11 cellular contexts compared by ENCODE assay signal in the genomic region with DNA sequence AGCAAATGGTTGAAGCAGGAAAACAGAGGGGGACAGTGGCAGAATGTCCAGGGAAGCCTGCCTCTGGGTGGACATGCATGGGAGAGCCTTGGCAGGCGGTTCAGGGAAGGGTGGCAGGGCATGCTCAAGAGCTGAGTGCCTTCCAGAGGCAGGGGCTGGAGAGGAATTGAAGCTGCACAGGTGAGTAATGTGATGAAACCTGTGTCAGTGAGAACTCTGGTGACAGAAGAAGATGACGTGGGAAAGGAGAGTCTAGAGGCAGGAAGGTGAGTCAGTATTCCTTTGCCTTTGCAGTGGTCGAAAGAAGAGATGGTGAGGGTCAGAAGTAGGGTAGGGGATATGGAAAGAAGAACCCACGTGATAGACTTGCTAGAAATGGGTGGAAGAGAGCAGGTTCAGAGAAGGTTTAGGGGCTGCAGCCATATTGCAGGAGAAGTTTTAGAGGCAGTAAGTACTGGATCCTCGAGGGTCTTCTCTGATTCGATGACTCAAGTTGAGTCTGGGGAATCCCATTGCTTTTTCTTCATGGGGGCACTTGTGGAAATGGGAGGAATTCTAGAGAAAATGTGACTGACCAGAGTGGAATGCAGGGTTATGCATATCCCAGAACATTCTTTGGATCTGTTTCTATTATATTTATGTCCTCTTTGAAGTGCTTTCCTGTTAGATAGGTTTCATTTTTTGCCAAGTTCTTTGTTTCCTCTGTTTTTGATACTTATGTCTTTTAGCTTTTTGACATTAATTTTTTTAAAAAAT. TPM values are rescaled to one million over a fixed set of nuclear protein-coding genes. Genes with fewer than 3 reads are reported as not detected.
DNase-seq lines count a peak whose midpoint lies in the region; ATAC-seq and TF ChIP-seq lines count a peak whose summit lies in the region.
"Had no signal": no experiment of that assay in that cellular context is flagged by ENCODE, and none has a peak within 500 bp of the region (broad histone marks: within the 10 kb centered on the region; RNA-seq: fewer than 3 reads in every experiment).

No MANE protein-coding gene starts in this region.

- H3K27ac Mint-ChIP-seq in activated T-cell treated with anti-CD3 and anti-CD28 coated beads, Interleukin-2, amount 50 U/mL, for 72 hours, result peak overlapping the region; percentile 66
- peak overlapping the region; percentile 0 for H3K27ac Mint-ChIP-seq in activated naive CD8-positive, alpha-beta T cell treated with anti-CD3 and anti-CD28 coated beads, Interleukin-2, amount 10 ng/mL, durations not matched to agents 7 days and 5 days
- H3K27ac Mint-ChIP-seq in stimulated activated naive CD8-positive, alpha-beta T cell treated with anti-CD3 and anti-CD28 coated beads, Interleukin-15, amount 100 ng/mL, for 72 hours, result peak overlapping the region in 1 of 2 donors; percentile 46

- DNase-seq in activated T-cell treated with anti-CD3 and anti-CD28 coated beads, Interleukin-2, amount 50 U/mL, for 72 hours, result peak in 1 of 2 donors; percentile 6
- DNase-seq in activated T-cell treated with anti-CD3 and anti-CD28 coated beads for 4 hours (no peak), glomerular visceral epithelial cell (ENCODE audit: extremely low spot score) (peak; percentile 60), foreskin melanocyte (no peak)
- DNase-seq in activated naive CD8-positive, alpha-beta T cell treated with anti-CD3 and anti-CD28 coated beads, Interleukin-2, amount 10 ng/mL, durations not matched to agents 7 days and 5 days, result no peak
- DNase-seq in stimulated activated naive CD8-positive, alpha-beta T cell treated with anti-CD3 and anti-CD28 coated beads, Interleukin-15, amount 100 ng/mL, for 72 hours, result peak in 1 of 2 donors; percentile 14
- DNase-seq in effector CD4-positive, alpha-beta T cell, result no peak
- DNase-seq: BE2C, NCI-H1417 had no signal

- H3K4me1 Mint-ChIP-seq in activated T-cell treated with anti-CD3 and anti-CD28 coated beads, Interleukin-2, amount 50 U/mL, for 72 hours (ENCODE audit: low read depth), result peaks cover 11% of the 10 kb centered on the region
- H3K4me1 Mint-ChIP-seq in activated naive CD8-positive, alpha-beta T cell treated with anti-CD3 and anti-CD28 coated beads, Interleukin-2, amount 10 ng/mL, durations not matched to agents 7 days and 5 days, result peaks cover 26% of the 10 kb centered on the region
- H3K4me1 Mint-ChIP-seq in stimulated activated naive CD8-positive, alpha-beta T cell treated with anti-CD3 and anti-CD28 coated beads, Interleukin-15, amount 100 ng/mL, for 72 hours, result peaks cover 10% of the 10 kb centered on the region

- no peaks in the 10 kb centered on the region for H3K27me3 Mint-ChIP-seq in activated T-cell treated with anti-CD3 and anti-CD28 coated beads, Interleukin-2, amount 50 U/mL, for 72 hours (ENCODE audit: low read depth)
- H3K27me3 Mint-ChIP-seq in activated naive CD8-positive, alpha-beta T cell treated with anti-CD3 and anti-CD28 coated beads, Interleukin-2, amount 10 ng/mL, durations not matched to agents 7 days and 5 days, result no peaks in the 10 kb centered on the region
- no peaks in the 10 kb centered on the region for H3K27me3 Mint-ChIP-seq in stimulated activated naive CD8-positive, alpha-beta T cell treated with anti-CD3 and anti-CD28 coated beads, Interleukin-15, amount 100 ng/mL, for 72 hours

- H3K36me3 Mint-ChIP-seq in activated T-cell treated with anti-CD3 and anti-CD28 coated beads, Interleukin-2, amount 50 U/mL, for 72 hours (ENCODE audit: insufficient read depth in 2 of 2), result peaks cover 6 to 9% of the 10 kb centered on the region in 2 donors
- peaks cover 51% of the 10 kb centered on the region for H3K36me3 Mint-ChIP-seq in activated naive CD8-positive, alpha-beta T cell treated with anti-CD3 and anti-CD28 coated beads, Interleukin-2, amount 10 ng/mL, durations not matched to agents 7 days and 5 days

- TF ChIP-seq POLR2A in GM18505 (IDR thresholded peaks at IDR 0.05; ENCODE audit: borderline replicate concordance, extremely low read depth, insufficient read depth, insufficient read length), result no peak

- H3K9me3 Mint-ChIP-seq in activated T-cell treated with anti-CD3 and anti-CD28 coated beads, Interleukin-2, amount 50 U/mL, for 72 hours, result no peaks in the 10 kb centered on the region
- H3K9me3 Mint-ChIP-seq in activated naive CD8-positive, alpha-beta T cell treated with anti-CD3 and anti-CD28 coated beads, Interleukin-2, amount 10 ng/mL, durations not matched to agents 7 days and 5 days, result no peaks in the 10 kb centered on the region
- H3K9me3 Mint-ChIP-seq in stimulated activated naive CD8-positive, alpha-beta T cell treated with anti-CD3 and anti-CD28 coated beads, Interleukin-15, amount 100 ng/mL, for 72 hours, result no peaks in the 10 kb centered on the region

- peak; percentile 81 to 86 for ATAC-seq in activated T-cell treated with anti-CD3 and anti-CD28 coated beads, Interleukin-2, amount 50 U/mL, for 72 hours (replicated peaks in 1 of 2)
- ATAC-seq in activated naive CD8-positive, alpha-beta T cell treated with anti-CD3 and anti-CD28 coated beads, Interleukin-2, amount 10 ng/mL, durations not matched to agents 7 days and 5 days (ENCODE audit: low read depth), result no peak
- ATAC-seq in stimulated activated naive CD8-positive, alpha-beta T cell treated with anti-CD3 and anti-CD28 coated beads, Interleukin-15, amount 100 ng/mL, for 72 hours, result peak; percentile 91
- ATAC-seq in GM18505 (IDR thresholded peaks at IDR 0.05; ENCODE audit: unreplicated experiment), result no peak
- ATAC-seq: gastroesophageal sphincter had no signal

- H3K4me3 Mint-ChIP-seq in activated T-cell treated with anti-CD3 and anti-CD28 coated beads, Interleukin-2, amount 50 U/mL, for 72 hours, result no peak overlapping the region
- no peak overlapping the region for H3K4me3 Mint-ChIP-seq in activated naive CD8-positive, alpha-beta T cell treated with anti-CD3 and anti-CD28 coated beads, Interleukin-2, amount 10 ng/mL, durations not matched to agents 7 days and 5 days
- no peak overlapping the region for H3K4me3 Mint-ChIP-seq in stimulated activated naive CD8-positive, alpha-beta T cell treated with anti-CD3 and anti-CD28 coated beads, Interleukin-15, amount 100 ng/mL, for 72 hours

- POLR2A ChIA-PET in activated naive CD8-positive, alpha-beta T cell treated with anti-CD3 and anti-CD28 coated beads, Interleukin-2, amount 10 ng/mL, durations not matched to agents 7 days and 5 days (lab: Charles Lee), result no interaction called here

RNA-seq across cellular contexts. Expression of gene TMEM87B, which starts 37.4 kb away (rescaled TPM):
- total RNA-seq in activated T-cell treated with anti-CD3 and anti-CD28 coated beads, Interleukin-2, amount 50 U/mL, for 72 hours, result 10 to 100 TPM; 31.2 to 36.4 TPM
- 10 to 100 TPM; 20.1 to 24.2 TPM for total RNA-seq in activated naive CD8-positive, alpha-beta T cell treated with anti-CD3 and anti-CD28 coated beads, Interleukin-2, amount 10 ng/mL, durations not matched to agents 7 days and 5 days

RNA-seq across cellular contexts. Expression of gene FBLN7, which starts 45.7 kb away (rescaled TPM):
- total RNA-seq in activated T-cell treated with anti-CD3 and anti-CD28 coated beads, Interleukin-2, amount 50 U/mL, for 72 hours, result 10 to 100 TPM; 22.3 to 30.6 TPM
- total RNA-seq in activated naive CD8-positive, alpha-beta T cell treated with anti-CD3 and anti-CD28 coated beads, Interleukin-2, amount 10 ng/mL, durations not matched to agents 7 days and 5 days, result 1 to 10 TPM; 1.1 to 1.8 TPM

Comparison
In these comparisons a context has a peak if more than half of its experiments do, and no peak if none do; other contexts are left out.
1. ATAC-seq: peak in activated T-cell treated with anti-CD3 and anti-CD28 coated beads, Interleukin-2, amount 50 U/mL, for 72 hours (2 of 2) and stimulated activated naive CD8-positive, alpha-beta T cell treated with anti-CD3 and anti-CD28 coated beads, Interleukin-15, amount 100 ng/mL, for 72 hours (single experiment); none in activated naive CD8-positive, alpha-beta T cell treated with anti-CD3 and anti-CD28 coated beads, Interleukin-2, amount 10 ng/mL, durations not matched to agents 7 days and 5 days (single experiment) and GM18505 (single experiment).
2. RNA of gene FBLN7, which starts 45.7 kb away (total RNA-seq): 22.3 to 30.6 TPM in activated T-cell treated with anti-CD3 and anti-CD28 coated beads, Interleukin-2, amount 50 U/mL, for 72 hours; 1.1 to 1.8 TPM in activated naive CD8-positive, alpha-beta T cell treated with anti-CD3 and anti-CD28 coated beads, Interleukin-2, amount 10 ng/mL, durations not matched to agents 7 days and 5 days; every median in the first group is over 4 times any median in the second.